In genomic region chr7:92731327-92732063, GRCh38 we compare ENCODE assay signal across 10 cellular contexts.
A peak's percentile ranks its signal among the peaks of the same experiment; 100 is the strongest.
DNase-seq lines count a peak whose midpoint lies in the region; ATAC-seq, FAIRE-seq and TF ChIP-seq lines count a peak whose summit lies in the region.
"Had no signal": no experiment of that assay in that cellular context is flagged by ENCODE, and none has a peak within 500 bp of the region (broad histone marks: within the 10 kb centered on the region; RNA-seq: fewer than 3 reads in every experiment).

No MANE protein-coding gene starts in this region.

- no peaks in the 10 kb centered on the region for H3K27me3 Mint-ChIP-seq in activated CD4-positive, alpha-beta T cell treated with anti-CD3 and anti-CD28 coated beads, Interleukin-2, amount 10 ng/mL, durations not matched to agents 7 days and 5 days

- H4K20me1 ChIP-seq in HCT116 (ENCODE audit: insufficient read depth) = no peaks in the 10 kb centered on the region
- no peaks in the 10 kb centered on the region for H4K20me1 ChIP-seq in keratinocyte (ENCODE audit: control insufficient read depth, extremely low read depth, insufficient read depth, low read length)

- peaks cover 9% of the 10 kb centered on the region for H3K9me3 Mint-ChIP-seq in activated CD4-positive, alpha-beta T cell treated with anti-CD3 and anti-CD28 coated beads, Interleukin-2, amount 10 ng/mL, durations not matched to agents 7 days and 5 days

- no peaks in the 10 kb centered on the region for H3K9me2 ChIP-seq in HCT116 (ENCODE audit: insufficient read depth)

- H3K9ac ChIP-seq in HCT116 (ENCODE audit: low read length) = 0 out of 2 replicates have a peak overlapping the region, but pooled peaks have one; percentile 2
- no peak overlapping the region for H3K9ac ChIP-seq in keratinocyte (ENCODE audit: control insufficient read depth, extremely low read depth, insufficient read depth, low read length)

- H3K27ac ChIP-seq in HCT116 (ENCODE audit: low read depth, low read length) = peak overlapping the region; percentile 0; the same call in 1 of the 2 replicates
- H3K27ac ChIP-seq in keratinocyte (ENCODE audit: control insufficient read depth, insufficient read depth, low read length) = peak overlapping the region; percentile 53

- no peak for TF ChIP-seq RAD21 in HCT116 (IDR thresholded peaks at IDR 0.05; ENCODE audit: low read depth)

- H3K9me3 ChIP-seq in HCT116 (ENCODE audit: control insufficient read depth in 1 of 2, insufficient read depth in 1 of 2, low read depth in 1 of 2, low read length in 2 of 2) (no peaks in the 10 kb centered on the region), keratinocyte (ENCODE audit: control insufficient read depth, low read depth, low read length) (no peaks in the 10 kb centered on the region), mucosa of descending colon (no peaks in the 10 kb centered on the region)

- no peak overlapping the region for H3K4me3 Mint-ChIP-seq in activated CD4-positive, alpha-beta T cell treated with anti-CD3 and anti-CD28 coated beads, Interleukin-2, amount 10 ng/mL, durations not matched to agents 7 days and 5 days

- H3K79me2 ChIP-seq in HCT116 (ENCODE audit: insufficient read depth, low read length) (peaks cover 51% of the 10 kb centered on the region), keratinocyte (ENCODE audit: control insufficient read depth, insufficient read depth, low read length) (peaks cover 88% of the 10 kb centered on the region)

- POLR2A ChIA-PET in HCT116 (lab: Charles Lee) = no interaction called here
- POLR2A ChIA-PET in activated CD4-positive, alpha-beta T cell treated with anti-CD3 and anti-CD28 coated beads, Interleukin-2, amount 10 ng/mL, durations not matched to agents 7 days and 5 days (lab: Charles Lee) = no interaction called here

- H3K27me3 ChIP-seq in HCT116 (ENCODE audit: insufficient read depth, low read length) = no peaks in the 10 kb centered on the region
- H3K27me3 ChIP-seq in keratinocyte (ENCODE audit: control insufficient read depth, extremely low read depth, insufficient read depth, low read length) = no peaks in the 10 kb centered on the region

- H3K36me3 Mint-ChIP-seq in activated CD4-positive, alpha-beta T cell treated with anti-CD3 and anti-CD28 coated beads, Interleukin-2, amount 10 ng/mL, durations not matched to agents 7 days and 5 days (ENCODE audit: low read depth) = peaks cover 44% of the 10 kb centered on the region

- H3K4me2 ChIP-seq in HCT116 (ENCODE audit: low read length) (peak overlapping the region; percentile 57), keratinocyte (ENCODE audit: control insufficient read depth, extremely low read depth, insufficient read depth, low read depth, low read length) (peak overlapping the region; percentile 6)

- peak; percentile 89 for ATAC-seq in HCT116
- no peak for ATAC-seq in mucosa of descending colon
- ATAC-seq in HG02763 (IDR thresholded peaks at IDR 0.05; ENCODE audit: unreplicated experiment) = no peak
- ATAC-seq in HG02759 (IDR thresholded peaks at IDR 0.05; ENCODE audit: unreplicated experiment) = no peak

- RAD21 ChIA-PET in HCT116 (lab: Charles Lee; ENCODE audit: low non-redundant PET in 1 of 2, low total read pairs in 2 of 2, uncharacterized antibody in 2 of 2, unreplicated experiment in 2 of 2) = no interaction called here

- no peak for TF ChIP-seq POLR2A in HCT116 (IDR thresholded peaks at IDR 0.05; ENCODE audit: borderline replicate concordance, extremely low read depth, insufficient read depth, insufficient read length)

- peak; percentile 59 for DNase-seq in ELR (ENCODE audit: low read depth)
- no peak for DNase-seq in HCT116 (ENCODE audit: low read depth, low spot score)
- DNase-seq in activated CD4-positive, alpha-beta T cell treated with anti-CD3 and anti-CD28 coated beads, Interleukin-2, amount 10 ng/mL, durations not matched to agents 7 days and 5 days = no peak
- DNase-seq in keratinocyte (ENCODE audit: low read depth, low spot score) = no peak
- no peak for DNase-seq in mucosa of descending colon
- no peak for DNase-seq in NCI-H69 (lab: John Stamatoyannopoulos, UW)
- DNase-seq: NCI-H2227 treated with DMSO at 0.1 percent for 48 hours had no signal

- FAIRE-seq in keratinocyte (lab: Jason Lieb, UNC) = no peak
- FAIRE-seq: colon had no signal

- H3K4me1 Mint-ChIP-seq in activated CD4-positive, alpha-beta T cell treated with anti-CD3 and anti-CD28 coated beads, Interleukin-2, amount 10 ng/mL, durations not matched to agents 7 days and 5 days = peaks cover 53% of the 10 kb centered on the region

- dilution Hi-C loops in keratinocyte (cut with MboI; ENCODE audit: extremely low pct_ligation_motif_present, low sequenced_read_pairs) = no loop called here

- TF ChIP-seq CTCF in HCT116 (IDR thresholded peaks at IDR 0.05 in 2 of 3, conservative IDR thresholded peaks at IDR 0.05 in 1 of 3; ENCODE audit: borderline replicate concordance in 1 of 3, insufficient read depth in 1 of 3, low read depth in 2 of 3, low read length in 2 of 3) (no peak), keratinocyte (optimal IDR thresholded peaks at IDR 0.05 in 1 of 3, IDR thresholded peaks at IDR 0.05 in 1 of 3, conservative IDR thresholded peaks at IDR 0.05 in 1 of 3; ENCODE audit: extremely low read depth in 1 of 3, insufficient read depth in 2 of 3, low read length in 3 of 3) (no peak), mucosa of descending colon (IDR thresholded peaks at IDR 0.05) (no peak)

- H2AFZ ChIP-seq in HCT116 (ENCODE audit: low read depth, low read length, poor library complexity, severe bottlenecking) (no peak overlapping the region), keratinocyte (ENCODE audit: control insufficient read depth, low read length) (no peak overlapping the region)

- no TSS peak for BruUV-seq in HCT116 (replicated peaks; lab: Mats Ljungman, UMichigan)

- no peaks in the 10 kb centered on the region for H3K9me1 ChIP-seq in keratinocyte (ENCODE audit: control insufficient read depth, extremely low read depth, insufficient read depth, low read length)

- H3K4me3 ChIP-seq in HCT116 (replicated peaks in 1 of 2; ENCODE audit: low read depth in 1 of 2, low read length in 2 of 2) = peak overlapping the region in 1 of 2 experiments; percentile 7; a peak in 1 of 4 replicates
- H3K4me3 ChIP-seq in keratinocyte (ENCODE audit: control insufficient read depth in 2 of 3, extremely low read depth in 1 of 3, insufficient read depth in 2 of 3, low read depth in 1 of 3, low read length in 3 of 3) = no peak overlapping the region
- no peak overlapping the region for H3K4me3 ChIP-seq in mucosa of descending colon

- intact Hi-C loops in HCT116 (cut with micrococcal nuclease) = no loop called here
- intact Hi-C loops in mucosa of descending colon (cut with DNase I, micrococcal nuclease) = no loop called here

- H3K36me3 ChIP-seq in HCT116 (ENCODE audit: control insufficient read depth in 1 of 2, insufficient read depth in 2 of 2, low read length in 2 of 2) (no peaks in the 10 kb centered on the region), keratinocyte (ENCODE audit: control insufficient read depth in 2 of 2, extremely low read depth in 1 of 2, insufficient read depth in 2 of 2, low read length in 2 of 2) (peaks cover 6 to 7% of the 10 kb centered on the region in 2 experiments), mucosa of descending colon (ENCODE audit: low read depth) (no peaks in the 10 kb centered on the region)

- H3K4me1 ChIP-seq in HCT116 (ENCODE audit: control insufficient read depth in 1 of 2, insufficient read depth in 2 of 2, low read length in 2 of 2) (peaks cover 7 to 26% of the 10 kb centered on the region in 2 experiments), keratinocyte (ENCODE audit: control insufficient read depth, extremely low read depth, insufficient read depth, low read length) (peaks cover 38% of the 10 kb centered on the region), mucosa of descending colon (ENCODE audit: low read depth) (no peaks in the 10 kb centered on the region)

- CTCF ChIA-PET in HCT116 (lab: Charles Lee) = no interaction called here
- CTCF ChIA-PET in activated CD4-positive, alpha-beta T cell treated with anti-CD3 and anti-CD28 coated beads, Interleukin-2, amount 10 ng/mL, durations not matched to agents 7 days and 5 days (lab: Charles Lee) = interaction anchor here (1.2 kb wide), 1 partner anchor 34 kb away, joined by 3 read pairs; no protein-coding TSS in a partner anchor

- peak overlapping the region; percentile 77 for H3K27ac Mint-ChIP-seq in activated CD4-positive, alpha-beta T cell treated with anti-CD3 and anti-CD28 coated beads, Interleukin-2, amount 10 ng/mL, durations not matched to agents 7 days and 5 days

TF ChIP-seq in HCT116, 20 proteins besides CTCF, POLR2A, EP300 and RAD21:
- peak; percentile 68 for TF ChIP-seq SRF (IDR thresholded peaks at IDR 0.05; ENCODE audit: low read depth)
- TF ChIP-seq MAX (IDR thresholded peaks at IDR 0.05) = peak; percentile 57
- TF ChIP-seq SIN3A (IDR thresholded peaks at IDR 0.05; ENCODE audit: low read depth) = no peak
- peak; percentile 66 for TF ChIP-seq JUND (IDR thresholded peaks at IDR 0.05)
- no peak for TF ChIP-seq EGR1 (IDR thresholded peaks at IDR 0.05; ENCODE audit: low read depth)
- peak; percentile 91 for TF ChIP-seq FOSL1 (IDR thresholded peaks at IDR 0.05; ENCODE audit: low read depth)
- TF ChIP-seq SP1 (IDR thresholded peaks at IDR 0.05; ENCODE audit: low read depth) = peak; percentile 59
- peak; percentile 25; the same call in 1 of the 2 replicates for TF ChIP-seq POLR2AphosphoS5 (IDR thresholded peaks at IDR 0.05; ENCODE audit: low read depth, low read length)
- peak; percentile 88 for TF ChIP-seq CBX3 (IDR thresholded peaks at IDR 0.05; ENCODE audit: low read depth)
